Comparison of ENCODE assay signal across 31 cellular contexts in the genomic region with DNA sequence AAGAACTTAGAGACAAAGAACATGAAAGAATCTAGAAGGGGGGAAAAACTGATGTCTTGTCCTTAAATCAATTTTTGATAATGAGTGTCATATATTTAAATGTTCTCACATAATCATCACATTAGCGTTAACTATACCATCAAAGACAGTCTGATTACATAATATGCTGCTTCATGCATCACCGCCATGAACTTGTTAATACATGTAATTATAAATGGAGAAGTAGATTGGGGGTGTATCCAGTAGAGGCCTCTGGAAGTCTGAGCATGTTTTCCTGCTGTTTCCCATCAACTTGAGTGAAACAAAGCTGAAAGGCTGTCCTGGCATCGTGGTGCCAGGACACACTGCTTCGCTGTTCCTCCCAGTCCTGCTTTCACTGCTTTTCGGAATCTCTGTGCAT. TPM values are rescaled to one million over a fixed set of nuclear protein-coding genes. Genes with fewer than 3 reads are reported as not detected.
"Had no signal": no experiment of that assay in that cellular context is flagged by ENCODE, and none has a peak within 500 bp of the region (broad histone marks: within the 10 kb centered on the region; RNA-seq: fewer than 3 reads in every experiment).

No MANE protein-coding gene starts in this region.

- H3K36me3 Mint-ChIP-seq: immature natural killer cell; mesothelial cell of epicardium; natural killer cell treated with Interleukin-12 subunit alpha and Interleukin-12 subunit beta and Interleukin-15 and Interleukin-18, amount 100 ng/mL, for 72 hours; stimulated activated memory B cell treated with anti-CD40 and anti-IgM and Interleukin-4, amounts not matched to agents 10 μg/mL and 1 μg/mL and 100 μg/mL, for 72 hours; type B pancreatic cell had no signal

- H3K27ac ChIP-seq: left ventricle myocardium inferior, ovary, right atrium auricular region, right lobe of liver, tibial nerve, uterus had no signal

- H3K4me3 Mint-ChIP-seq: immature natural killer cell; mesothelial cell of epicardium; naive thymus-derived CD4-positive, alpha-beta T cell; natural killer cell treated with Interleukin-12 subunit alpha and Interleukin-12 subunit beta and Interleukin-15 and Interleukin-18, amount 100 ng/mL, for 72 hours; stimulated activated memory B cell treated with anti-CD40 and anti-IgM and Interleukin-4, amounts not matched to agents 10 μg/mL and 1 μg/mL and 100 μg/mL, for 72 hours; stimulated activated naive CD8-positive, alpha-beta T cell treated with anti-CD3 and anti-CD28 coated beads, Interleukin-15, amount 100 ng/mL, for 72 hours; type B pancreatic cell had no signal

- H3K9me3 Mint-ChIP-seq: mesothelial cell of epicardium; naive thymus-derived CD4-positive, alpha-beta T cell; natural killer cell treated with Interleukin-12 subunit alpha and Interleukin-12 subunit beta and Interleukin-15 and Interleukin-18, amount 100 ng/mL, for 72 hours; stimulated activated memory B cell treated with anti-CD40 and anti-IgM and Interleukin-4, amounts not matched to agents 10 μg/mL and 1 μg/mL and 100 μg/mL, for 72 hours; stimulated activated naive CD8-positive, alpha-beta T cell treated with anti-CD3 and anti-CD28 coated beads, Interleukin-15, amount 100 ng/mL, for 72 hours; type B pancreatic cell had no signal

- ATAC-seq: naive thymus-derived CD4-positive, alpha-beta T cell; natural killer cell treated with Interleukin-12 subunit alpha and Interleukin-12 subunit beta and Interleukin-15 and Interleukin-18, amount 100 ng/mL, for 72 hours; right lobe of liver; stimulated activated memory B cell treated with anti-CD40 and anti-IgM and Interleukin-4, amounts not matched to agents 10 μg/mL and 1 μg/mL and 100 μg/mL, for 72 hours; stimulated activated naive CD8-positive, alpha-beta T cell treated with anti-CD3 and anti-CD28 coated beads, Interleukin-15, amount 100 ng/mL, for 72 hours had no signal

- H3K9me3 ChIP-seq: left ventricle myocardium inferior, ovary, right atrium auricular region, right lobe of liver, tibial nerve, uterus had no signal

- H3K4me3 ChIP-seq: left ventricle myocardium inferior, lung, ovary, right atrium auricular region, right lobe of liver, smooth muscle cell, tibial nerve, uterus had no signal

- H3K27ac Mint-ChIP-seq: immature natural killer cell; mesothelial cell of epicardium; naive thymus-derived CD4-positive, alpha-beta T cell; natural killer cell treated with Interleukin-12 subunit alpha and Interleukin-12 subunit beta and Interleukin-15 and Interleukin-18, amount 100 ng/mL, for 72 hours; progenitor cell of endocrine pancreas; stimulated activated memory B cell treated with anti-CD40 and anti-IgM and Interleukin-4, amounts not matched to agents 10 μg/mL and 1 μg/mL and 100 μg/mL, for 72 hours; stimulated activated naive CD8-positive, alpha-beta T cell treated with anti-CD3 and anti-CD28 coated beads, Interleukin-15, amount 100 ng/mL, for 72 hours; type B pancreatic cell had no signal

- H3K27me3 ChIP-seq: ovary, right atrium auricular region, right lobe of liver, tibial nerve, uterus had no signal

- DNase-seq: immature natural killer cell; left ventricle myocardium inferior; mesendoderm; naive thymus-derived CD4-positive, alpha-beta T cell; ovary; right lobe of liver; stimulated activated CD4-positive, alpha-beta T cell treated with anti-CD3 and anti-CD28 coated beads, Interleukin-1b, Interleukin-23, amount 100 ng/mL, for 48 hours; stimulated activated CD4-positive, alpha-beta T cell treated with anti-CD3 and anti-CD28 coated beads, Interleukin-2, amount 100 ng/mL, for 48 hours; stimulated activated CD4-positive, alpha-beta T cell treated with anti-CD3 and anti-CD28 coated beads, Interleukin-4, amount 100 ng/mL, for 4 hours; stimulated activated CD8-positive, alpha-beta memory T cell treated with anti-CD3 and anti-CD28 coated beads, Interleukin-4, amount 100 ng/mL, for 48 hours; stimulated activated naive CD4-positive, alpha-beta T cell treated with Interleukin-2 at 50 U/mL for 16 hours; stimulated activated naive CD8-positive, alpha-beta T cell treated with anti-CD3 and anti-CD28 coated beads, Interleukin-15, amount 100 ng/mL, for 72 hours; substantia nigra; uterus had no signal

- H3K4me1 Mint-ChIP-seq: immature natural killer cell, mesothelial cell of epicardium had no signal

- H3K4me1 ChIP-seq: left ventricle myocardium inferior, right atrium auricular region, right lobe of liver, tibial nerve, uterus had no signal

- H3K36me3 ChIP-seq: left ventricle myocardium inferior, ovary, right atrium auricular region, right lobe of liver, tibial nerve, uterus had no signal

RNA-seq across cellular contexts. Expression of gene PRLHR, which starts 48.2 kb away (rescaled TPM):
- total RNA-seq: kidney epithelial cell; left ventricle myocardium inferior; lower leg skin; lung; mesothelial cell of epicardium; myocyte; naive thymus-derived CD4-positive, alpha-beta T cell; natural killer cell treated with Interleukin-12 subunit alpha and Interleukin-12 subunit beta and Interleukin-15 and Interleukin-18, amount 100 ng/mL, for 72 hours; omental fat pad; pulmonary artery endothelial cell; renal cortical epithelial cell; right atrium auricular region; right lobe of liver; skeletal muscle tissue; smooth muscle cell; tibial nerve; ureter had no signal
- polyA plus RNA-seq: immature natural killer cell; lung; naive thymus-derived CD4-positive, alpha-beta T cell; smooth muscle cell had no signal
